Comparison of ENCODE assay signal across 12 cellular contexts in genomic region chr12:57004651-57005050, GRCh38. TPM values are rescaled to one million over a fixed set of nuclear protein-coding genes. Genes with fewer than 3 reads are reported as not detected.
A peak's percentile ranks its signal among the peaks of the same experiment; 100 is the strongest.
DNase-seq lines count a peak whose midpoint lies in the region; ATAC-seq and TF ChIP-seq lines count a peak whose summit lies in the region.
"Had no signal": no experiment of that assay in that cellular context is flagged by ENCODE, and none has a peak within 500 bp of the region (broad histone marks: within the 10 kb centered on the region; RNA-seq: fewer than 3 reads in every experiment).

No MANE protein-coding gene starts in this region.

- CTCF ChIA-PET in HEK293 (lab: Yijun Ruan, JAX), result interaction anchor here (0.6 to 9.7 kb wide), 18 partner anchors 8 to 248 kb away, joined by 3 to 117 read pairs (median 6); partner anchors contain the start of genes PRIM1, STAT6 and TAC3

- H3K36me3 ChIP-seq in HEK293 (ENCODE audit: control insufficient read depth in 2 of 2, insufficient read depth in 1 of 2, low read length in 2 of 2), result peaks cover 11 to 53% of the 10 kb centered on the region in 2 experiments

- DNase-seq in activated CD4-positive, alpha-beta T cell treated with anti-CD3 and anti-CD28 coated beads, Interleukin-2, amount 10 ng/mL, durations not matched to agents 24 days and 14 days, result no peak
- no peak for DNase-seq in activated CD4-positive, alpha-beta T cell treated with anti-CD3 and anti-CD28 coated beads, Interleukin-2, amount 50 U/mL, for 48 hours
- no peak for DNase-seq in stimulated activated CD4-positive, alpha-beta T cell treated with anti-CD3 and anti-CD28 coated beads, Interleukin-2, amount 100 ng/mL, for 24 hours
- DNase-seq: midbrain, psoas muscle, transverse colon had no signal

- no peak overlapping the region for H3K27ac Mint-ChIP-seq in activated CD4-positive, alpha-beta T cell treated with anti-CD3 and anti-CD28 coated beads, Interleukin-2, amount 10 ng/mL, durations not matched to agents 24 days and 14 days
- no peak overlapping the region for H3K27ac Mint-ChIP-seq in activated T-helper 17 cell treated with anti-CD3 and anti-CD28 coated beads, Interleukin-2, amount 50 U/mL, for 72 hours
- H3K27ac Mint-ChIP-seq in nephron, result no peak overlapping the region

- H3K9me3 ChIP-seq in HEK293 (ENCODE audit: control insufficient read depth, insufficient read depth, low read depth, low read length), result no peaks in the 10 kb centered on the region
- H3K9me3 ChIP-seq: psoas muscle, transverse colon had no signal

- peaks cover 4% of the 10 kb centered on the region; the same call in 1 of the 2 replicates for H3K4me1 ChIP-seq in HEK293 (ENCODE audit: control insufficient read depth, insufficient read depth, low read length)

- H3K9me3 Mint-ChIP-seq in activated CD4-positive, alpha-beta T cell treated with anti-CD3 and anti-CD28 coated beads, Interleukin-2, amount 10 ng/mL, durations not matched to agents 24 days and 14 days, result no peaks in the 10 kb centered on the region
- no peaks in the 10 kb centered on the region for H3K9me3 Mint-ChIP-seq in activated T-helper 17 cell treated with anti-CD3 and anti-CD28 coated beads, Interleukin-2, amount 50 U/mL, for 72 hours
- H3K9me3 Mint-ChIP-seq in nephron, result no peaks in the 10 kb centered on the region

- peaks cover 40% of the 10 kb centered on the region for H3K36me3 Mint-ChIP-seq in activated CD4-positive, alpha-beta T cell treated with anti-CD3 and anti-CD28 coated beads, Interleukin-2, amount 10 ng/mL, durations not matched to agents 24 days and 14 days (ENCODE audit: low read depth)
- H3K36me3 Mint-ChIP-seq in activated T-helper 17 cell treated with anti-CD3 and anti-CD28 coated beads, Interleukin-2, amount 50 U/mL, for 72 hours (ENCODE audit: low read depth), result peaks cover 49% of the 10 kb centered on the region
- peaks cover 50% of the 10 kb centered on the region for H3K36me3 Mint-ChIP-seq in nephron (ENCODE audit: low read depth)

- peak overlapping the region; percentile 93 for H3K4me3 Mint-ChIP-seq in activated CD4-positive, alpha-beta T cell treated with anti-CD3 and anti-CD28 coated beads, Interleukin-2, amount 10 ng/mL, durations not matched to agents 24 days and 14 days
- peak overlapping the region; percentile 78 for H3K4me3 Mint-ChIP-seq in activated T-helper 17 cell treated with anti-CD3 and anti-CD28 coated beads, Interleukin-2, amount 50 U/mL, for 72 hours
- H3K4me3 Mint-ChIP-seq in nephron, result peak overlapping the region; percentile 94 to 97 (median 95)

- POLR2A ChIA-PET in HEK293 (lab: Yijun Ruan, JAX), result interaction anchor here (0.6 to 1.4 kb wide), 4 partner anchors 88 to 247 kb away, joined by 3 to 5 read pairs (median 4); no protein-coding TSS in a partner anchor

- ATAC-seq in activated T-helper 17 cell treated with anti-CD3 and anti-CD28 coated beads, Interleukin-2, amount 50 U/mL, for 72 hours (replicated peaks), result no peak
- ATAC-seq in HG03432 (IDR thresholded peaks at IDR 0.05; ENCODE audit: unreplicated experiment), result no peak
- no peak for ATAC-seq in HG02759 (IDR thresholded peaks at IDR 0.05; ENCODE audit: unreplicated experiment)
- ATAC-seq: psoas muscle had no signal

- TF ChIP-seq CTCF in HEK293 (tag by site-specific recombination; IDR thresholded peaks at IDR 0.05) (no peak), nephron (IDR thresholded peaks at IDR 0.05; ENCODE audit: unreplicated experiment in 3 of 3) (no peak)

- H3K27me3 Mint-ChIP-seq in activated CD4-positive, alpha-beta T cell treated with anti-CD3 and anti-CD28 coated beads, Interleukin-2, amount 10 ng/mL, durations not matched to agents 24 days and 14 days, result no peaks in the 10 kb centered on the region
- H3K27me3 Mint-ChIP-seq in activated T-helper 17 cell treated with anti-CD3 and anti-CD28 coated beads, Interleukin-2, amount 50 U/mL, for 72 hours, result no peaks in the 10 kb centered on the region
- peaks cover 4% of the 10 kb centered on the region for H3K27me3 Mint-ChIP-seq in nephron (ENCODE audit: low read depth)

- peaks cover 55% of the 10 kb centered on the region for H3K4me1 Mint-ChIP-seq in activated CD4-positive, alpha-beta T cell treated with anti-CD3 and anti-CD28 coated beads, Interleukin-2, amount 10 ng/mL, durations not matched to agents 24 days and 14 days
- peaks cover 35% of the 10 kb centered on the region for H3K4me1 Mint-ChIP-seq in activated T-helper 17 cell treated with anti-CD3 and anti-CD28 coated beads, Interleukin-2, amount 50 U/mL, for 72 hours
- peaks cover 58% of the 10 kb centered on the region for H3K4me1 Mint-ChIP-seq in nephron

- intact Hi-C loops in activated CD4-positive, alpha-beta T cell treated with anti-CD3 and anti-CD28 coated beads, Interleukin-2, amount 10 ng/mL, durations not matched to agents 24 days and 14 days (cut with micrococcal nuclease), result loop anchor here (5.0 to 10.0 kb wide), 2 partner anchors 370 to 473 kb away; partner anchors contain the start of genes ARHGAP9 and BAZ2A

- no peak overlapping the region for H3K27ac ChIP-seq in HEK293 (ENCODE audit: extremely low read depth, low read depth, low read length)
- H3K27ac ChIP-seq: psoas muscle, transverse colon had no signal

- no peak overlapping the region for H3K4me3 ChIP-seq in HEK293 (ENCODE audit: low read depth, low read length)

TF ChIP-seq in HEK293, 187 proteins besides CTCF, POLR2A, EP300 and RAD21 (continues in another document):
- TF ChIP-seq SCRT1 (tag by site-specific recombination; IDR thresholded peaks at IDR 0.05; ENCODE audit: borderline replicate concordance) (peak; percentile 64; the same call in 1 of the 2 replicates), ZNF280D (tag by site-specific recombination; IDR thresholded peaks at IDR 0.05) (no peak), BCL6B (tag by site-specific recombination; IDR thresholded peaks at IDR 0.05) (no peak), ZBTB44 (tag by site-specific recombination; IDR thresholded peaks at IDR 0.05) (no peak), REPIN1 (tag by site-specific recombination; IDR thresholded peaks at IDR 0.05; ENCODE audit: low read depth) (no peak)

RNA-seq across cellular contexts. Expression of gene ZBTB39, which starts 1.7 kb away (rescaled TPM):
- total RNA-seq in activated CD4-positive, alpha-beta T cell treated with anti-CD3 and anti-CD28 coated beads, Interleukin-2, amount 10 ng/mL, durations not matched to agents 24 days and 14 days, result 11.0 TPM in 2 replicates
- total RNA-seq in activated T-helper 17 cell treated with anti-CD3 and anti-CD28 coated beads, Interleukin-2, amount 50 U/mL, for 72 hours, result 1 to 10 TPM; 4.2 to 4.7 TPM

RNA-seq across cellular contexts. Expression of gene TAC3, which starts 11.7 kb away (rescaled TPM):
- 0.57 TPM in 1 of 2 replicates, not detected in the other for total RNA-seq in activated CD4-positive, alpha-beta T cell treated with anti-CD3 and anti-CD28 coated beads, Interleukin-2, amount 10 ng/mL, durations not matched to agents 24 days and 14 days
- 1 to 10 TPM in 1 of 2 donors, not detected in 1; 1.5 TPM for total RNA-seq in activated T-helper 17 cell treated with anti-CD3 and anti-CD28 coated beads, Interleukin-2, amount 50 U/mL, for 72 hours
- total RNA-seq: dermis microvascular lymphatic vessel endothelial cell, psoas muscle had no signal

RNA-seq across cellular contexts. Expression of gene MYO1A, which starts 45.3 kb away (rescaled TPM):
- 1.7 TPM in 2 replicates for total RNA-seq in activated CD4-positive, alpha-beta T cell treated with anti-CD3 and anti-CD28 coated beads, Interleukin-2, amount 10 ng/mL, durations not matched to agents 24 days and 14 days
- 1 to 10 TPM; 2.1 to 5.1 TPM for total RNA-seq in activated T-helper 17 cell treated with anti-CD3 and anti-CD28 coated beads, Interleukin-2, amount 50 U/mL, for 72 hours

RNA-seq across cellular contexts. Expression of gene RDH16, which starts 47.2 kb away (rescaled TPM):
- total RNA-seq in activated CD4-positive, alpha-beta T cell treated with anti-CD3 and anti-CD28 coated beads, Interleukin-2, amount 10 ng/mL, durations not matched to agents 24 days and 14 days, result 0.38 and 0.42 TPM in 2 replicates
- under 1 TPM; 0.11 to 0.69 TPM for total RNA-seq in activated T-helper 17 cell treated with anti-CD3 and anti-CD28 coated beads, Interleukin-2, amount 50 U/mL, for 72 hours
